Comparison of ENCODE assay signal across 18 cellular contexts in genomic region chr2:22143840-22144239, GRCh38.
A peak's percentile ranks its signal among the peaks of the same experiment; 100 is the strongest.
DNase-seq lines count a peak whose midpoint lies in the region; ATAC-seq lines count a peak whose summit lies in the region.
"Had no signal": no experiment of that assay in that cellular context is flagged by ENCODE, and none has a peak within 500 bp of the region (broad histone marks: within the 10 kb centered on the region; RNA-seq: fewer than 3 reads in every experiment).

No MANE protein-coding gene starts in this region.

- H3K9me3 ChIP-seq in NT2/D1 (ENCODE audit: insufficient read depth, low read length) (no peaks in the 10 kb centered on the region), iPS-18a (ENCODE audit: control insufficient read depth, low read depth, low read length) (peaks cover 5% of the 10 kb centered on the region), right cardiac atrium (ENCODE audit: control insufficient read depth, low read length) (no peaks in the 10 kb centered on the region)

- H3K9ac ChIP-seq in NT2/D1 (ENCODE audit: insufficient read length, low read depth) (no peak overlapping the region), iPS-18a (ENCODE audit: low read length) (no peak overlapping the region)
- H3K9ac ChIP-seq: BLaER1 had no signal

- H3K4me1 ChIP-seq in NT2/D1 (ENCODE audit: insufficient read depth, insufficient read length) (no peaks in the 10 kb centered on the region), iPS-18a (ENCODE audit: control insufficient read depth, low read depth, low read length) (peaks cover 13% of the 10 kb centered on the region), right cardiac atrium (ENCODE audit: control insufficient read depth, insufficient read depth, low read length) (no peaks in the 10 kb centered on the region)
- H3K4me1 ChIP-seq: BLaER1 had no signal

- H3K27ac ChIP-seq in iPS-18a (ENCODE audit: low read length) (no peak overlapping the region), right cardiac atrium (ENCODE audit: low read length) (no peak overlapping the region)
- H3K27ac ChIP-seq: BLaER1, HL-60 had no signal

- intact Hi-C loops in right cardiac atrium (cut with DNase I), result no loop called here

- DNase-seq in H7 (peak; percentile 13), NT2/D1 (ENCODE audit: low read depth, low spot score) (peak; percentile 71), right cardiac atrium (no peak), occipital lobe (lab: John Stamatoyannopoulos, UW) (no peak)
- DNase-seq: 8988T; CD4-positive, alpha-beta memory T cell; DMS153; DMS79; GDM1; HFFc6; KBM-7 had no signal

- ATAC-seq in HG02884 (IDR thresholded peaks at IDR 0.05; ENCODE audit: unreplicated experiment) (no peak), right cardiac atrium (no peak), HG03469 (IDR thresholded peaks at IDR 0.05; ENCODE audit: unreplicated experiment) (no peak)
- ATAC-seq: HCT116, HepG2 had no signal

- H3K27me3 ChIP-seq in H7 (ENCODE audit: control insufficient read depth, insufficient read depth, low read length) (no peaks in the 10 kb centered on the region), NT2/D1 (ENCODE audit: insufficient read depth, insufficient read length) (no peaks in the 10 kb centered on the region), iPS-18a (ENCODE audit: control insufficient read depth, insufficient read depth, low read length) (no peaks in the 10 kb centered on the region), right cardiac atrium (ENCODE audit: control insufficient read depth, insufficient read depth) (no peaks in the 10 kb centered on the region)
- H3K27me3 ChIP-seq: BLaER1 had no signal

- H3K4me3 ChIP-seq in H7 (ENCODE audit: insufficient read depth, low read depth, low read length) (no peak overlapping the region), NT2/D1 (ENCODE audit: insufficient read length, low read depth) (no peak overlapping the region), iPS-18a (ENCODE audit: low read length) (peak overlapping the region; percentile 19), right cardiac atrium (ENCODE audit: low read length) (no peak overlapping the region)
- H3K4me3 ChIP-seq: BLaER1 had no signal

- no peaks in the 10 kb centered on the region for H3K36me3 ChIP-seq in H7 (replicated peaks; ENCODE audit: control insufficient read depth, insufficient read depth, low read length)
- H3K36me3 ChIP-seq in NT2/D1 (ENCODE audit: insufficient read depth, insufficient read length, low read length), result no peaks in the 10 kb centered on the region
- no peaks in the 10 kb centered on the region for H3K36me3 ChIP-seq in iPS-18a (ENCODE audit: control insufficient read depth, low read depth, low read length)
- H3K36me3 ChIP-seq: BLaER1 had no signal

Comparison
In these comparisons a context has a peak if more than half of its experiments do, and no peak if none do; other contexts are left out.
1. DNase-seq: peak in H7 (single experiment) and NT2/D1 (single experiment); none in right cardiac atrium (0 of 3) and occipital lobe (single experiment).